In the genomic region with DNA sequence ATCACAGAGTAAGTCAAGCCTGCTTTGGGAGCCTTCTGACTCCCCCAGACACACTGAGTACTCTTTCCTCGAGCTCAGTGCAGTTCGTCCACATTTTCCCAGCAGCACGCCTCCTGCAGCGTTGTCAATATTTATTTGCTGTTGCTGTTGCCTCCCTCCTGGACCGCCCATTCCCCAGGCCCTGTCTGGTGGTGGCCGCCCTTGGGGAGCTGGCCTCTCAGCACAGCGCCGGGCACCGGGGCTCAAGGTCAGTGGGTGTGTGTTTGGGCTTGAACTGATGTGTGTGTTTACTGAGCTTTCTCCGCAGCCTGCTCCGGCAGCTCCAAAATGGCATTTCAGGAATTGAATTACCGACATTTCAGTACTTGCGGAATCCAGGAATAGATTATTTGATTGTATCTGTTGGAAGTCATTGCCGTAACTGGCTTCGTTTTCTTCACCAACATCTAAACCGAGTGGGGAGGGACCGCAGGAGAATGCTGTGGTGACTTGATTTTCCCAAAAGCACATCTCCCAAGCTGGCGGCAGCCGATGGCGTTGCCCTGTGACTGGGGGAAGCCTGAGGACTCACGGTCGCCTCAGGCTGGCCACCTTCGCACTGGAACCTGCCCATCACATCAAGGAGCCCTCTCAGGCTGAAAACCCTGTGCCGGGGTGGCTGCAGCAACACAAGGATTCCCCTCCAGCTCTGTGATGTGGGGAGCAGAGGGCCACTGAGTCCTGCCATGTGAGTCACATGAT, we compare ENCODE assay signal across 14 cellular contexts.
DNase-seq lines count a peak whose midpoint lies in the region; ATAC-seq, FAIRE-seq and TF ChIP-seq lines count a peak whose summit lies in the region.
"Had no signal": no experiment of that assay in that cellular context is flagged by ENCODE, and none has a peak within 500 bp of the region (broad histone marks: within the 10 kb centered on the region; RNA-seq: fewer than 3 reads in every experiment).

No MANE protein-coding gene starts in this region.

- no peak overlapping the region for H3K9ac ChIP-seq in kidney (ENCODE audit: low read length in 2 of 2)

- no peak for TF ChIP-seq EP300 in upper lobe of left lung (IDR thresholded peaks at IDR 0.05)

- no peaks in the 10 kb centered on the region for H3K27me3 ChIP-seq in upper lobe of left lung

- H3K9me3 ChIP-seq in kidney (ENCODE audit: control insufficient read depth in 1 of 2, low read length in 2 of 2) (no peaks in the 10 kb centered on the region), mucosa of descending colon (no peaks in the 10 kb centered on the region), upper lobe of left lung (no peaks in the 10 kb centered on the region)

- TF ChIP-seq CTCF in kidney (IDR thresholded peaks at IDR 0.05; ENCODE audit: borderline replicate concordance, extremely low read depth, insufficient read depth) (no peak), mucosa of descending colon (IDR thresholded peaks at IDR 0.05) (no peak), upper lobe of left lung (IDR thresholded peaks at IDR 0.05) (no peak)

- WGBS in upper lobe of left lung, 2 donors: 66 to 78% methylated on average over 15 to 24 of the region's 24 CpGs

- DNase-seq in SK-N-DZ (ENCODE audit: low spot score) (peak; percentile 27), kidney (no peak), mucosa of descending colon (no peak), upper lobe of left lung (peak in 1 of 2 donors; percentile 78), hepatic stellate cell (ENCODE audit: low spot score) (no peak), epidermal melanocyte (ENCODE audit: insufficient read length, low spot score) (no peak), caudate nucleus (lab: John Stamatoyannopoulos, UW) (no peak)
- DNase-seq: CD8-positive, alpha-beta T cell; GF-D8; NCI-H1417; NCI-H2029; NCI-H2171 treated with DMSO at 0.1 percent for 48 hours; NCI-H510A had no signal

- no peaks in the 10 kb centered on the region for H3K36me3 ChIP-seq in kidney (ENCODE audit: control insufficient read depth in 1 of 2, insufficient read depth in 2 of 2, low read length in 2 of 2)
- no peaks in the 10 kb centered on the region for H3K36me3 ChIP-seq in mucosa of descending colon (ENCODE audit: low read depth)
- peaks cover 0 to 2% (median under 1%) of the 10 kb centered on the region in 4 donors for H3K36me3 ChIP-seq in upper lobe of left lung

- H3K4me3 ChIP-seq in kidney (ENCODE audit: low read length in 2 of 2) (no peak overlapping the region), mucosa of descending colon (no peak overlapping the region), upper lobe of left lung (no peak overlapping the region)

- TF ChIP-seq POLR2A in upper lobe of left lung (IDR thresholded peaks at IDR 0.05): no peak

- H3K4me1 ChIP-seq in kidney (ENCODE audit: control insufficient read depth in 1 of 2, insufficient read depth in 1 of 2, low read depth in 1 of 2, low read length in 2 of 2): peaks cover 18 to 47% of the 10 kb centered on the region in 2 donors
- peaks cover 5% of the 10 kb centered on the region for H3K4me1 ChIP-seq in mucosa of descending colon (ENCODE audit: low read depth)
- peaks cover 33 to 73% (median 49%) of the 10 kb centered on the region in 4 donors for H3K4me1 ChIP-seq in upper lobe of left lung

- FAIRE-seq in kidney (lab: Jason Lieb, UNC): no peak
- FAIRE-seq: D721Med had no signal

- peak; percentile 12 for ATAC-seq in mucosa of descending colon
- ATAC-seq in upper lobe of left lung (ENCODE audit: low FRiP score in 2 of 2): peak in 1 of 2 donors; percentile 26
- ATAC-seq: CD8-positive, alpha-beta T cell had no signal

- peak overlapping the region; percentile 33 to 67 for H3K27ac ChIP-seq in kidney (ENCODE audit: low read depth in 2 of 2, low read length in 2 of 2)
- H3K27ac ChIP-seq in upper lobe of left lung: peak overlapping the region; percentile 61 to 87 (median 78)
- no peak overlapping the region for H3K27ac ChIP-seq in caudate nucleus (ENCODE audit: low read depth, low read length)

- intact Hi-C loops in kidney (cut with DNase I) (no loop called here), mucosa of descending colon (cut with DNase I, micrococcal nuclease) (no loop called here)
